ENCODE assay signal across 13 cellular contexts in the genomic region with DNA sequence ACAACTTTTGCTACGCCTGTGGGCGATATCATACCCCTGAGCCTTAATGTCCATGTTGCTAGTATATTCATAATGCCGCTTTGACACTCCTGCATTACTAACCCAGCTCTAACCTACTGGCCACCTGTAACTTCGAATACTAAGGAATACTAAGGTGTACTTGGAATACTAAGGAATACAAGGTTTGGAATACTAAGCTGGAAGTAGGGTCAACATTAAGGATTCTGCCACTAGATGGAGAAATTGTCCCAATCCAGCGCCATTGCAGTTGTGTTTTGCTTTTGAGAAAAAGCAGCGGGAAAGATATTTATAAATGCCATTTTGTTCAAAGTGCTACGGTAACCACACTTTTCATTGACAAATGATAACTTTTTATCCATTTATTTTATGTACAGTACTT. TPM values are rescaled to one million over a fixed set of nuclear protein-coding genes. Genes with fewer than 3 reads are reported as not detected.
DNase-seq lines count a peak whose midpoint lies in the region; ATAC-seq and TF ChIP-seq lines count a peak whose summit lies in the region.
"Had no signal": no experiment of that assay in that cellular context is flagged by ENCODE, and none has a peak within 500 bp of the region (broad histone marks: within the 10 kb centered on the region; RNA-seq: fewer than 3 reads in every experiment).

No MANE protein-coding gene starts in this region.

- H2AFZ ChIP-seq in neural progenitor cell (replicated peaks), result no peak overlapping the region

- peaks cover 3% of the 10 kb centered on the region for H3K27me3 Mint-ChIP-seq in neural progenitor cell (ENCODE audit: insufficient read depth, low read depth)

- H3K36me3 ChIP-seq in DOHH2 (ENCODE audit: control insufficient read depth, low read length) (no peaks in the 10 kb centered on the region), neural progenitor cell (no peaks in the 10 kb centered on the region)
- H3K36me3 ChIP-seq: esophagus squamous epithelium had no signal

- no peak overlapping the region for H3K4me3 Mint-ChIP-seq in neural progenitor cell
- H3K4me3 Mint-ChIP-seq: stimulated activated naive CD8-positive, alpha-beta T cell treated with anti-CD3 and anti-CD28 coated beads, Interleukin-15, Interleukin-2, amounts not matched to agents 100 ng/mL and 50 ng/mL, for 24 hours had no signal

- H3K9me3 Mint-ChIP-seq in neural progenitor cell, result no peaks in the 10 kb centered on the region

- H3K27ac Mint-ChIP-seq in neural progenitor cell, result no peak overlapping the region
- H3K27ac Mint-ChIP-seq: stimulated activated naive CD8-positive, alpha-beta T cell treated with anti-CD3 and anti-CD28 coated beads, Interleukin-15, Interleukin-2, amounts not matched to agents 100 ng/mL and 50 ng/mL, for 24 hours had no signal

- no peak overlapping the region for H3K4me3 ChIP-seq in DOHH2 (ENCODE audit: low read length)
- no peak overlapping the region for H3K4me3 ChIP-seq in cardiac fibroblast (replicated peaks in 1 of 2; ENCODE audit: low read depth in 2 of 2, low read length in 2 of 2)
- no peak overlapping the region for H3K4me3 ChIP-seq in neural progenitor cell
- H3K4me3 ChIP-seq: esophagus squamous epithelium had no signal

- H3K4me1 ChIP-seq in DOHH2 (ENCODE audit: control insufficient read depth, low read length) (peaks cover 17% of the 10 kb centered on the region), neural progenitor cell (no peaks in the 10 kb centered on the region)
- H3K4me1 ChIP-seq: esophagus squamous epithelium had no signal

- H3K4me2 ChIP-seq in DOHH2 (ENCODE audit: low read length) (peak overlapping the region; percentile 10; the same call in 1 of the 2 replicates), neural progenitor cell (no peak overlapping the region)

- H3K36me3 Mint-ChIP-seq in neural progenitor cell, result no peaks in the 10 kb centered on the region

- H3K27me3 ChIP-seq in DOHH2 (ENCODE audit: control insufficient read depth, low read length) (no peaks in the 10 kb centered on the region), neural progenitor cell (peaks cover under 1% of the 10 kb centered on the region)

- H3K79me2 ChIP-seq in DOHH2 (ENCODE audit: control insufficient read depth, low read length) (no peaks in the 10 kb centered on the region), neural progenitor cell (ENCODE audit: low read depth) (no peaks in the 10 kb centered on the region)

- no peaks in the 10 kb centered on the region for H3K4me1 Mint-ChIP-seq in neural progenitor cell

- H4K20me1 ChIP-seq in DOHH2 (ENCODE audit: control insufficient read depth, insufficient read depth, low read depth, low read length) (no peaks in the 10 kb centered on the region), neural progenitor cell (ENCODE audit: low read depth) (no peaks in the 10 kb centered on the region)

- H3K27ac ChIP-seq in DOHH2 (ENCODE audit: low read depth, low read length) (no peak overlapping the region), neural progenitor cell (no peak overlapping the region)
- H3K27ac ChIP-seq: esophagus squamous epithelium had no signal

- DNase-seq in LHCN-M2 (ENCODE audit: low read depth) (peak; percentile 11), cardiac fibroblast (ENCODE audit: low read depth in 2 of 2) (peak; percentile 11 to 24), neural progenitor cell (ENCODE audit: low spot score) (peak; percentile 44), HUDEP-2 (lab: John Stamatoyannopoulos, UW; ENCODE audit: unreplicated experiment in 76 of 76) (no peak)
- DNase-seq: esophagus squamous epithelium; stimulated activated CD4-positive, alpha-beta T cell treated with anti-CD3 and anti-CD28 coated beads, Interleukin-12 subunit alpha, Interleukin-12 subunit beta, amount 100 ng/mL, for 4 hours had no signal

- no peaks in the 10 kb centered on the region for H3K9me2 ChIP-seq in DOHH2 (replicated peaks; ENCODE audit: control insufficient read depth, low read length)

- TF ChIP-seq CTCF in DOHH2 (IDR thresholded peaks at IDR 0.05; ENCODE audit: low read depth, low read length, poor library complexity, severe bottlenecking), result peak; percentile 66
- TF ChIP-seq CTCF in cardiac fibroblast (IDR thresholded peaks at IDR 0.05; ENCODE audit: low read depth, low read length), result peak; percentile 35
- TF ChIP-seq CTCF in neural progenitor cell (IDR thresholded peaks at IDR 0.05), result peak; percentile 66

- H3K9me3 ChIP-seq in DOHH2 (ENCODE audit: control insufficient read depth, insufficient read depth, low read length) (no peaks in the 10 kb centered on the region), neural progenitor cell (ENCODE audit: low read depth) (no peaks in the 10 kb centered on the region)
- H3K9me3 ChIP-seq: esophagus squamous epithelium had no signal

- no peak for ATAC-seq in GM18520 (IDR thresholded peaks at IDR 0.05; ENCODE audit: unreplicated experiment)
- no peak for ATAC-seq in HG03432 (IDR thresholded peaks at IDR 0.05; ENCODE audit: unreplicated experiment)
- ATAC-seq: activated CD4-positive, CD25-positive, alpha-beta regulatory T cell treated with anti-CD3 and anti-CD28 coated beads, Interleukin-2, amount 50 U/mL, for 24 hours had no signal

- H3K9ac ChIP-seq in neural progenitor cell, result no peak overlapping the region

- H3F3A ChIP-seq in DOHH2 (ENCODE audit: control insufficient read depth, insufficient read depth) (no peaks in the 10 kb centered on the region), neural progenitor cell (ENCODE audit: low read depth) (no peaks in the 10 kb centered on the region)

RNA-seq across cellular contexts. Expression of gene TBXT, which starts 10.7 kb away (rescaled TPM):
- total RNA-seq in LHCN-M2 (2014; rRNA removed) (not detected in 2 replicates), neural progenitor cell (ENCODE audit: low replicate concordance) (not detected in 2 replicates)
- polyA plus RNA-seq in LHCN-M2 (2012), result not detected
- total RNA-seq: esophagus squamous epithelium, lung microvascular endothelial cell had no signal
- polyA plus RNA-seq: adipose tissue had no signal

Comparison
In these comparisons a context has a peak if more than half of its experiments do, and no peak if none do; other contexts are left out.
1. DNase-seq: peak in LHCN-M2 (single experiment), cardiac fibroblast (2 of 2) and neural progenitor cell (single experiment); none in HUDEP-2 (0 of 76).
2. Peak in every context shown above with its lines, with median percentiles within 50 percentile points of each other: CTCF ChIP-seq.